Comparison of ENCODE assay signal across 8 cellular contexts in genomic region chr16:30904114-30904780, GRCh38. TPM values are rescaled to one million over a fixed set of nuclear protein-coding genes. Genes with fewer than 3 reads are reported as not detected.
DNase-seq lines count a peak whose midpoint lies in the region; ATAC-seq and TF ChIP-seq lines count a peak whose summit lies in the region.
"Had no signal": no experiment of that assay in that cellular context is flagged by ENCODE, and none has a peak within 500 bp of the region (broad histone marks: within the 10 kb centered on the region; RNA-seq: fewer than 3 reads in every experiment).

No MANE protein-coding gene starts in this region.

- no peak for TF ChIP-seq CTCF in spleen (IDR thresholded peaks at IDR 0.05 in 8 of 11, conservative IDR thresholded peaks at IDR 0.05 in 3 of 11)

- intact Hi-C loops in spleen (cut with DNase I; ENCODE audit: low total_unique reads): no loop called here

- peak overlapping the region; percentile 92 to 97 (median 94) for H3K27ac ChIP-seq in spleen

- H3K4me3 ChIP-seq in H7 (ENCODE audit: insufficient read depth, low read depth, low read length): no peak overlapping the region
- H3K4me3 ChIP-seq in spleen: peak overlapping the region in 1 of 8 donors; percentile 43

- no peak for TF ChIP-seq POLR2A in spleen (IDR thresholded peaks at IDR 0.05)

- WGBS in spleen, 5 donors: 55 to 79% (median 59%) methylated on average over 14 to 19 of the region's 19 CpGs

- peaks cover 0 to 3% (median 0%) of the 10 kb centered on the region in 8 donors for H3K9me3 ChIP-seq in spleen

- DNase-seq in H7 (peak; percentile 26), OCI-M1 (lab: John Stamatoyannopoulos, UW) (peak; percentile 56), spleen (peak; percentile 78), HT-29 (ENCODE audit: low spot score) (no peak)
- no peak for DNase-seq in activated effector memory CD4-positive, alpha-beta T cell treated with anti-CD3 and anti-CD28 coated beads, Interleukin-2, amount 50 U/mL, for 16 hours
- DNase-seq: stimulated activated CD4-positive, alpha-beta T cell treated with anti-CD3 and anti-CD28 coated beads, Interleukin-4, amount 100 ng/mL, for 24 hours had no signal

- H3K27me3 ChIP-seq in H7 (ENCODE audit: control insufficient read depth, insufficient read depth, low read length): no peaks in the 10 kb centered on the region; the same call in 1 of the 2 replicates
- no peaks in the 10 kb centered on the region for H3K27me3 ChIP-seq in spleen (replicated peaks in 1 of 7)

- H3K4me1 ChIP-seq in spleen: peaks cover 32 to 63% (median 45%) of the 10 kb centered on the region in 6 donors

- ATAC-seq in esophagus mucosa: peak; percentile 14
- ATAC-seq in HG03442 (IDR thresholded peaks at IDR 0.05; ENCODE audit: unreplicated experiment): no peak

- H3K36me3 ChIP-seq in H7 (replicated peaks; ENCODE audit: control insufficient read depth, insufficient read depth, low read length): no peaks in the 10 kb centered on the region
- H3K36me3 ChIP-seq in spleen: no peaks in the 10 kb centered on the region

RNA-seq across cellular contexts. Expression of gene CTF1, which starts 7.8 kb away (rescaled TPM):
- total RNA-seq in H7 (2014; rRNA removed; shearing (Covaris generic)): 2.0 TPM in 2 replicates
- 2.3 TPM for total RNA-seq in esophagus mucosa
- total RNA-seq in spleen: 1 to 10 TPM in 5 of 7 donors, under 1 TPM in 1, not detected in 1; 0.68 to 3.3 (median 1.4) TPM
- 1 to 10 TPM in 2 of 3 donors, under 1 TPM in 1; 0.61 to 1.3 (median 1.1) TPM for polyA plus RNA-seq in spleen
- not detected in 2 replicates for total RNA-seq in HT-29 (2014; rRNA removed; shearing (Covaris generic))

RNA-seq across cellular contexts. Expression of gene BCL7C, which starts 10.4 kb away (rescaled TPM):
- total RNA-seq in H7 (2014; rRNA removed; shearing (Covaris generic)): 16.4 and 35.5 TPM in 2 replicates
- 30.5 TPM for total RNA-seq in esophagus mucosa
- total RNA-seq in spleen: 10 to 100 TPM; 15.5 to 24.3 (median 21.6) TPM
- polyA plus RNA-seq in spleen: 10 to 100 TPM; 35.6 to 38.7 (median 37.8) TPM
- total RNA-seq in HT-29 (2014; rRNA removed; shearing (Covaris generic)): 28.3 and 34.3 TPM in 2 replicates

RNA-seq across cellular contexts. Expression of gene FBXL19, which starts 19.1 kb away (rescaled TPM):
- 78.3 and 89.8 TPM in 2 replicates for total RNA-seq in H7 (2014; rRNA removed; shearing (Covaris generic))
- total RNA-seq in esophagus mucosa: 19.2 TPM
- total RNA-seq in spleen: 10 to 100 TPM; 12.4 to 21.0 (median 17.8) TPM
- 10 to 100 TPM in 1 of 3 donors, 1 to 10 TPM in 2; 4.3 to 24.7 (median 5.5) TPM for polyA plus RNA-seq in spleen
- total RNA-seq in HT-29 (2014; rRNA removed; shearing (Covaris generic)): 42.6 and 43.3 TPM in 2 replicates

RNA-seq across cellular contexts. Expression of gene ORAI3, which starts 44.6 kb away (rescaled TPM):
- total RNA-seq in H7 (2014; rRNA removed; shearing (Covaris generic)): 15.3 and 18.4 TPM in 2 replicates
- total RNA-seq in esophagus mucosa (9.8 TPM), spleen (10 to 100 TPM; 20.7 to 44.8 (median 29.8) TPM)
- 10 to 100 TPM; 22.2 to 26.2 (median 22.5) TPM for polyA plus RNA-seq in spleen
- 16.9 and 22.9 TPM in 2 replicates for total RNA-seq in HT-29 (2014; rRNA removed; shearing (Covaris generic))

RNA-seq across cellular contexts. Expression of gene SETD1A, which starts 53.3 kb away (rescaled TPM):
- 4.1 and 5.0 TPM in 2 replicates for total RNA-seq in H7 (2014; rRNA removed; shearing (Covaris generic))
- 8.2 TPM for total RNA-seq in esophagus mucosa
- total RNA-seq in spleen: 10 to 100 TPM; 10.1 to 24.9 (median 19.8) TPM
- polyA plus RNA-seq in spleen: 10 to 100 TPM in 1 of 3 donors, 1 to 10 TPM in 2; 4.8 to 15.0 (median 8.8) TPM
- 7.7 and 9.8 TPM in 2 replicates for total RNA-seq in HT-29 (2014; rRNA removed; shearing (Covaris generic))

Comparison
In these comparisons a context has a peak if more than half of its experiments do, and no peak if none do; other contexts are left out.
1. DNase-seq: peak in H7 (single experiment), OCI-M1 (single experiment) and spleen (single experiment); none in HT-29 (single experiment) and activated effector memory CD4-positive, alpha-beta T cell treated with anti-CD3 and anti-CD28 coated beads, Interleukin-2, amount 50 U/mL, for 16 hours (single experiment).